ENCODE assay signal across 1 cellular context in genomic region chr2:109433926-109434325, GRCh38.
TF ChIP-seq lines count a peak whose summit lies in the region.

No MANE protein-coding gene starts in this region.

TF ChIP-seq in SK-N-SH, 30 proteins besides CTCF, POLR2A, EP300 and RAD21 (continued from another document):
- TF ChIP-seq SMC3 (IDR thresholded peaks at IDR 0.05; ENCODE audit: low read depth, low read length) (no peak), NRF1 (IDR thresholded peaks at IDR 0.05; ENCODE audit: low read depth, low read length) (no peak), MAX (IDR thresholded peaks at IDR 0.05; ENCODE audit: low read depth) (no peak), MXI1 (IDR thresholded peaks at IDR 0.05; ENCODE audit: low read depth, low read length) (no peak)
